Comparison of ENCODE assay signal across 8 cellular contexts in the genomic region with DNA sequence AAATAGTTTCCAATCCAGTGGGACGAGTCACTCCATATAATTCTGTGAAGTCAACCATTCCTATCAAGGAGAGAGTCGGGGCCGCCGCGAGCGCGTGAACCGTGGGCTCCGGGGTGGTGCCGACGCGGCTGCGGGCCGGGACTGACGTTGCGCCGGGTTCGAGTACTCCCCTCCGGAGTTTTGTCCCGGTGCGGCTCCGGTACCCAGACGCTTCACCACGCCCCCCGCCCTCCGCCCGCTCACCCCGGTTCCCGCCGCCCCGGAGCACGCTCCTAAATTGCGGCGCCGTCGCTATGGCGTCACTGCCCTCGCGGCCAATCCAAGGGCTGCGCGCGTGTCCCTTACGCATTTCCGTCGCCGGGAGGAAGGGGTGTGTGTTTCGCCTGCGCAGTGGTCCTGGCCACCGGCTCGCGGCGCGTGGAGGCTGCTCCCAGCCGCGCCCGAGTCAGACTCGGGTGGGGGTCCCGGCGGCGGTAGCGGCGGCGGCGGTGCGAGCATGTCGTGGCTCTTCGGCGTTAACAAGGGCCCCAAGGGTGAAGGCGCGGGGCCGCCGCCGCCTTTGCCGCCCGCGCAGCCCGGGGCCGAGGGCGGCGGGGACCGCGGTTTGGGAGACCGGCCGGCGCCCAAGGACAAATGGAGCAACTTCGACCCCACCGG. TPM values are rescaled to one million over a fixed set of nuclear protein-coding genes. Genes with fewer than 3 reads are reported as not detected.
DNase-seq lines count a peak whose midpoint lies in the region; ATAC-seq and TF ChIP-seq lines count a peak whose summit lies in the region.

A gene with protein sequence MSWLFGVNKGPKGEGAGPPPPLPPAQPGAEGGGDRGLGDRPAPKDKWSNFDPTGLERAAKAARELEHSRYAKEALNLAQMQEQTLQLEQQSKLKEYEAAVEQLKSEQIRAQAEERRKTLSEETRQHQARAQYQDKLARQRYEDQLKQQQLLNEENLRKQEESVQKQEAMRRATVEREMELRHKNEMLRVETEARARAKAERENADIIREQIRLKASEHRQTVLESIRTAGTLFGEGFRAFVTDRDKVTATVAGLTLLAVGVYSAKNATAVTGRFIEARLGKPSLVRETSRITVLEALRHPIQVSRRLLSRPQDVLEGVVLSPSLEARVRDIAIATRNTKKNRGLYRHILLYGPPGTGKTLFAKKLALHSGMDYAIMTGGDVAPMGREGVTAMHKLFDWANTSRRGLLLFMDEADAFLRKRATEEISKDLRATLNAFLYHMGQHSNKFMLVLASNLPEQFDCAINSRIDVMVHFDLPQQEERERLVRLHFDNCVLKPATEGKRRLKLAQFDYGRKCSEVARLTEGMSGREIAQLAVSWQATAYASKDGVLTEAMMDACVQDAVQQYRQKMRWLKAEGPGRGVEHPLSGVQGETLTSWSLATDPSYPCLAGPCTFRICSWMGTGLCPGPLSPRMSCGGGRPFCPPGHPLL (plus strand): TSS at position 377 of the 657 bp plus-strand sequence. CDS start 120 bp downstream, at position 497.

- H3K4me1 ChIP-seq in PC-9 (replicated peaks; ENCODE audit: insufficient read depth) = peaks cover 13% of the 10 kb centered on the region; the same call in 1 of the 2 replicates

- no peaks in the 10 kb centered on the region for H3K27me3 ChIP-seq in PC-9 (ENCODE audit: insufficient read depth, low read depth)

- peaks cover 16% of the 10 kb centered on the region for H3F3A ChIP-seq in PC-9 (ENCODE audit: insufficient read depth, low read depth)

- H3K4me3 ChIP-seq in PC-9 (peak within 1 kb of the TSS; percentile 90), epithelial cell of proximal tubule (ENCODE audit: low read depth, low read length) (peak within 1 kb of the TSS; percentile 75)

- H4K20me1 ChIP-seq in PC-9 (ENCODE audit: insufficient read depth) = peaks cover 22% of the 10 kb centered on the region

- TF ChIP-seq RAD21 in Ishikawa (IDR thresholded peaks at IDR 0.05; ENCODE audit: low read depth) = no peak

- H3K36me3 ChIP-seq in PC-9 (ENCODE audit: low read depth) = no peaks in the 10 kb centered on the region

- TF ChIP-seq CTCF in PC-9 (conservative IDR thresholded peaks at IDR 0.05) (no peak), epithelial cell of proximal tubule (conservative IDR thresholded peaks at IDR 0.05; ENCODE audit: low read depth, low read length) (no peak)

- peak; percentile 94 for DNase-seq in DMS153 (lab: John Stamatoyannopoulos, UW)
- DNase-seq in PC-9 = peak; percentile 79 to 88
- peak; percentile 91 for DNase-seq in activated T-cell treated with anti-CD3 and anti-CD28 coated beads, Interleukin-2, amount 50 U/mL, for 1 hour
- no peak for DNase-seq in epithelial cell of proximal tubule (ENCODE audit: low read depth)
- peak; percentile 94 for DNase-seq in mucosa of gallbladder (ENCODE audit: low spot score)
- DNase-seq in stimulated activated CD8-positive, alpha-beta memory T cell treated with anti-CD3 and anti-CD28 coated beads, Interleukin-4, amount 100 ng/mL, for 24 hours (ENCODE audit: low read depth) = peak; percentile 94

- BruUV-seq in PC-9 (replicated peaks; lab: Mats Ljungman, UMichigan) = TSS peak; percentile 72

- H3K9me3 ChIP-seq in PC-9 (ENCODE audit: insufficient read depth, low read depth) = no peaks in the 10 kb centered on the region

- H3K9me2 ChIP-seq in PC-9 (ENCODE audit: insufficient read depth) = no peaks in the 10 kb centered on the region

- no peak for TF ChIP-seq EP300 in Ishikawa (IDR thresholded peaks at IDR 0.05; ENCODE audit: borderline replicate concordance)

- H3K79me2 ChIP-seq in PC-9 (ENCODE audit: low read depth) = peaks cover 30% of the 10 kb centered on the region

- POLR2A ChIA-PET in PC-9 (lab: Charles Lee; ENCODE audit: unreplicated experiment) = interaction anchor here (0.7 kb wide), 1 partner anchor 47 kb away, joined by 4 read pairs; no protein-coding TSS in a partner anchor

- CTCF ChIA-PET in PC-9 (lab: Charles Lee) = no interaction called here

- H2AFZ ChIP-seq in PC-9 = peak within 1 kb of the TSS; percentile 99

- intact Hi-C loops in PC-9 (cut with micrococcal nuclease; ENCODE audit: unreplicated experiment) = loop anchor here (1.0 to 2.0 kb wide), 2 partner anchors 9 to 73 kb away; a partner anchor contains a TSS

- peak within 1 kb of the TSS; percentile 94 for H3K4me2 ChIP-seq in PC-9

- H3K27ac ChIP-seq in PC-9 = peak within 1 kb of the TSS; percentile 68

- peak; percentile 83 for ATAC-seq in GM21576 (IDR thresholded peaks at IDR 0.05; ENCODE audit: unreplicated experiment)

TF ChIP-seq in Ishikawa, 13 proteins besides CTCF, POLR2A, EP300 and RAD21:
- peak; percentile 70; the same call in 1 of the 2 replicates for TF ChIP-seq TAF1 (IDR thresholded peaks at IDR 0.05; ENCODE audit: low read depth)
- TF ChIP-seq TEAD4 (IDR thresholded peaks at IDR 0.05) = no peak
- no peak for TF ChIP-seq EGR1 (IDR thresholded peaks at IDR 0.05)
- no peak for TF ChIP-seq CEBPB (IDR thresholded peaks at IDR 0.05)
- peak; percentile 26; the same call in 1 of the 2 replicates for TF ChIP-seq TCF12 (IDR thresholded peaks at IDR 0.05; ENCODE audit: low read depth)
- TF ChIP-seq, protein P1, sequence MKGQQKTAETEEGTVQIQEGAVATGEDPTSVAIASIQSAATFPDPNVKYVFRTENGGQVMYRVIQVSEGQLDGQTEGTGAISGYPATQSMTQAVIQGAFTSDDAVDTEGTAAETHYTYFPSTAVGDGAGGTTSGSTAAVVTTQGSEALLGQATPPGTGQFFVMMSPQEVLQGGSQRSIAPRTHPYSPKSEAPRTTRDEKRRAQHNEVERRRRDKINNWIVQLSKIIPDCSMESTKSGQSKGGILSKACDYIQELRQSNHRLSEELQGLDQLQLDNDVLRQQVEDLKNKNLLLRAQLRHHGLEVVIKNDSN (IDR thresholded peaks at IDR 0.05) = peak; percentile 56
- no peak; the same call in 1 of the 2 replicates for TF ChIP-seq NFIC (IDR thresholded peaks at IDR 0.05)
- TF ChIP-seq ZBTB7A (IDR thresholded peaks at IDR 0.05; ENCODE audit: low read depth) = 0 out of 2 replicates have a peak, but pooled peaks have one; percentile 30
- TF ChIP-seq, protein P2, sequence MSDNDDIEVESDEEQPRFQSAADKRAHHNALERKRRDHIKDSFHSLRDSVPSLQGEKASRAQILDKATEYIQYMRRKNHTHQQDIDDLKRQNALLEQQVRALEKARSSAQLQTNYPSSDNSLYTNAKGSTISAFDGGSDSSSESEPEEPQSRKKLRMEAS (IDR thresholded peaks at IDR 0.05) = peak; percentile 85
- peak; percentile 97 for TF ChIP-seq CREB1 (IDR thresholded peaks at IDR 0.05; ENCODE audit: low read depth)

RNA-seq across cellular contexts. Expression of the gene that starts here (rescaled TPM):
- total RNA-seq in PC-9 (2021) = 28.5 and 32.8 TPM in 2 replicates
- 42.8 and 91.2 TPM in 2 replicates for total RNA-seq in epithelial cell of proximal tubule
- 20.3 TPM for total RNA-seq in mucosa of gallbladder
